ENCODE assay signal across 15 cellular contexts in genomic region chr14:79580414-79580813, GRCh38.
DNase-seq lines count a peak whose midpoint lies in the region; ATAC-seq and TF ChIP-seq lines count a peak whose summit lies in the region.
"Had no signal": no experiment of that assay in that cellular context is flagged by ENCODE, and none has a peak within 500 bp of the region (broad histone marks: within the 10 kb centered on the region; RNA-seq: fewer than 3 reads in every experiment).

No MANE protein-coding gene starts in this region.

- H2AFZ ChIP-seq in IMR-90 (replicated peaks; ENCODE audit: low read length, poor library complexity) (no peak overlapping the region), osteoblast (ENCODE audit: low read length) (no peak overlapping the region)

- no TSS peak for BruUV-seq in IMR-90 (replicated peaks; lab: Mats Ljungman, UMichigan)

- H2BK5ac ChIP-seq in IMR-90 (ENCODE audit: low read depth, low read length, poor library complexity, severe bottlenecking) = peak overlapping the region; percentile 15

- no peak overlapping the region for H3K9ac ChIP-seq in IMR-90 (ENCODE audit: low read depth, low read length)

- peaks cover 16% of the 10 kb centered on the region for H3K4me1 ChIP-seq in IMR-90 (ENCODE audit: control insufficient read depth, insufficient read depth, low read length)
- H3K4me1 ChIP-seq in osteoblast (ENCODE audit: insufficient read depth, low read length) = peaks cover 32% of the 10 kb centered on the region
- peaks cover 0 to 22% of the 10 kb centered on the region in 2 donors for H3K4me1 ChIP-seq in ascending aorta
- H3K4me1 ChIP-seq: BE2C had no signal

- CTCF ChIA-PET in IMR-90 (lab: Yijun Ruan, JAX) = no interaction called here

- H3K27me3 ChIP-seq in IMR-90 (ENCODE audit: control insufficient read depth, insufficient read depth, low read length) = no peaks in the 10 kb centered on the region
- H3K27me3 ChIP-seq in osteoblast (ENCODE audit: insufficient read depth, low read length) = no peaks in the 10 kb centered on the region
- H3K27me3 ChIP-seq in ascending aorta = no peaks in the 10 kb centered on the region
- H3K27me3 ChIP-seq: BE2C had no signal

- no peaks in the 10 kb centered on the region for H3K79me1 ChIP-seq in IMR-90 (ENCODE audit: low read depth in 1 of 2, low read length in 2 of 2)

- H2AK5ac ChIP-seq in IMR-90 (ENCODE audit: low read depth, low read length) = no peak overlapping the region

- no peak overlapping the region for H3K4ac ChIP-seq in IMR-90 (ENCODE audit: low read depth, low read length)

- H3K9me1 ChIP-seq in IMR-90 (ENCODE audit: insufficient read depth, low read length) = peaks cover 12% of the 10 kb centered on the region

- H4K91ac ChIP-seq in IMR-90 (ENCODE audit: insufficient read depth, low read depth, low read length) = no peak overlapping the region

- ATAC-seq in IMR-90 (ENCODE audit: low read depth) (no peak), omental fat pad (ENCODE audit: low FRiP score) (no peak)

- no peak overlapping the region for H3K4me3 ChIP-seq in IMR-90 (ENCODE audit: insufficient read depth, low read depth, low read length)
- no peak overlapping the region for H3K4me3 ChIP-seq in choroid plexus epithelial cell (ENCODE audit: low read depth, low read length)
- no peak overlapping the region for H3K4me3 ChIP-seq in osteoblast (ENCODE audit: insufficient read depth, low read length)
- H3K4me3 ChIP-seq in ascending aorta = no peak overlapping the region

- H2BK15ac ChIP-seq in IMR-90 (ENCODE audit: low read depth, low read length) = no peak overlapping the region

- H3K9me3 ChIP-seq in IMR-90 (ENCODE audit: control insufficient read depth, insufficient read depth, low read length) = no peaks in the 10 kb centered on the region
- H3K9me3 ChIP-seq in osteoblast (ENCODE audit: low read depth, low read length) = no peaks in the 10 kb centered on the region
- no peaks in the 10 kb centered on the region for H3K9me3 ChIP-seq in ascending aorta
- H3K9me3 ChIP-seq: BE2C had no signal

- H3K36me3 ChIP-seq in IMR-90 (ENCODE audit: control insufficient read depth, insufficient read depth, low read length) (no peaks in the 10 kb centered on the region), osteoblast (ENCODE audit: insufficient read depth, low read length) (no peaks in the 10 kb centered on the region), ascending aorta (no peaks in the 10 kb centered on the region)
- H3K36me3 ChIP-seq: BE2C had no signal

- no peak overlapping the region for H3K18ac ChIP-seq in IMR-90 (ENCODE audit: low read depth, low read length)

- H3K14ac ChIP-seq in IMR-90 (replicated peaks; ENCODE audit: low read depth, low read length) = no peak overlapping the region

- peak overlapping the region; percentile 40 for H3K27ac Mint-ChIP-seq in osteocyte (ENCODE audit: unreplicated experiment)
- H3K27ac Mint-ChIP-seq: CD4-positive, alpha-beta memory T cell; HFFc6 had no signal

- DNase-seq in IMR-90 (no peak), choroid plexus epithelial cell (ENCODE audit: low read depth) (peak; percentile 32), osteocyte (ENCODE audit: extremely low spot score, unreplicated experiment) (no peak), osteoblast (ENCODE audit: insufficient read length, low spot score, missing footprints) (no peak), ascending aorta (ENCODE audit: low spot score in 2 of 2) (no peak), NCI-H146 treated with DMSO at 0.1 percent for 48 hours (lab: John Stamatoyannopoulos, UW; ENCODE audit: unreplicated experiment) (no peak), omental fat pad (ENCODE audit: low spot score) (no peak)
- DNase-seq: BE2C; CD4-positive, alpha-beta memory T cell; DMS153; DMS79 treated with DMSO at 0.1 percent for 48 hours; GF-D8; HCEC 1CT; HFFc6 had no signal

- H3K56ac ChIP-seq in IMR-90 (ENCODE audit: extremely low read depth, insufficient read depth, low read length) = no peak overlapping the region

- H2BK120ac ChIP-seq in IMR-90 (ENCODE audit: low read depth, low read length) = 0 out of 2 replicates have a peak overlapping the region, but pooled peaks have one; percentile 47

- TF ChIP-seq CTCF in IMR-90 (conservative IDR thresholded peaks at IDR 0.05; ENCODE audit: low read depth, low read length) (no peak), choroid plexus epithelial cell (conservative IDR thresholded peaks at IDR 0.05; ENCODE audit: low read depth, low read length) (no peak), osteocyte (IDR thresholded peaks at IDR 0.05) (no peak), osteoblast (IDR thresholded peaks at IDR 0.05; ENCODE audit: extremely low read depth, low read depth, low read length) (no peak), ascending aorta (IDR thresholded peaks at IDR 0.05) (no peak), omental fat pad (IDR thresholded peaks at IDR 0.05) (no peak)

- intact Hi-C loops in IMR-90 (cut with micrococcal nuclease) (loop anchor here (5.0 to 10.0 kb wide), 4 partner anchors 477 to 1274 kb away; no protein-coding TSS in a partner anchor), ascending aorta (cut with DNase I) (no loop called here)

- no peaks in the 10 kb centered on the region for H3K79me2 ChIP-seq in osteoblast (ENCODE audit: insufficient read depth, low read length)

- H4K8ac ChIP-seq in IMR-90 (ENCODE audit: low read depth in 2 of 2, low read length in 2 of 2) = no peak overlapping the region

- no CpG with 5 or more reads among the region's 2 CpGs for WGBS in IMR-90 (ENCODE audit: extremely low coverage in 2 of 2, insufficient read length in 1 of 2), 2 experiments

- H4K20me1 ChIP-seq in IMR-90 (ENCODE audit: insufficient read depth, low read length) (no peaks in the 10 kb centered on the region), osteoblast (ENCODE audit: insufficient read depth, low read length) (no peaks in the 10 kb centered on the region)

- H3K9me3 Mint-ChIP-seq in osteocyte (ENCODE audit: unreplicated experiment) = no peaks in the 10 kb centered on the region

- no peak overlapping the region for H4K5ac ChIP-seq in IMR-90 (ENCODE audit: low read depth, low read length)

- TF ChIP-seq RAD21 in IMR-90 (IDR thresholded peaks at IDR 0.05; ENCODE audit: low read length) = no peak

- dilution Hi-C loops in IMR-90 (cut with HindIII; ENCODE audit: low sequenced_read_pairs, unreplicated experiment) = no loop called here

- no peak for TF ChIP-seq POLR2A in IMR-90 (IDR thresholded peaks at IDR 0.05; ENCODE audit: low read depth, low read length)

- no peak overlapping the region for H3K27ac ChIP-seq in IMR-90 (ENCODE audit: insufficient read depth, low read length)
- no peak overlapping the region for H3K27ac ChIP-seq in osteoblast (ENCODE audit: low read depth, low read length)
- H3K27ac ChIP-seq in ascending aorta = no peak overlapping the region
- H3K27ac ChIP-seq: C4-2B had no signal

- H3K23ac ChIP-seq in IMR-90 (ENCODE audit: low read depth, low read length) = no peak overlapping the region

- in situ Hi-C loops in IMR-90 (cut with MboI; ENCODE audit: low sequenced_read_pairs) = no loop called here

- H3K4me1 Mint-ChIP-seq in osteocyte (ENCODE audit: unreplicated experiment) = peaks cover 86% of the 10 kb centered on the region
- H3K4me1 Mint-ChIP-seq: CD4-positive, alpha-beta memory T cell had no signal

- POLR2A ChIA-PET in IMR-90 (lab: Charles Lee; ENCODE audit: unreplicated experiment) = no interaction called here

- no peak overlapping the region for H3K4me3 Mint-ChIP-seq in osteocyte (ENCODE audit: unreplicated experiment)
- H3K4me3 Mint-ChIP-seq: CD4-positive, alpha-beta memory T cell; HFFc6 had no signal

- no peak overlapping the region for H2AK9ac ChIP-seq in IMR-90 (replicated peaks; ENCODE audit: low read depth, low read length, poor library complexity)

- H3K27me3 Mint-ChIP-seq in osteocyte (ENCODE audit: unreplicated experiment) = no peaks in the 10 kb centered on the region

- H3K36me3 Mint-ChIP-seq in osteocyte (ENCODE audit: unreplicated experiment) = peaks cover 1% of the 10 kb centered on the region
- H3K36me3 Mint-ChIP-seq: CD4-positive, alpha-beta memory T cell had no signal

- H3K4me2 ChIP-seq in IMR-90 (ENCODE audit: low read depth, low read length) (no peak overlapping the region), osteoblast (ENCODE audit: insufficient read depth, low read length) (no peak overlapping the region)

- no peak overlapping the region for H2BK20ac ChIP-seq in IMR-90 (ENCODE audit: low read depth, low read length)

TF ChIP-seq in IMR-90, 13 proteins besides CTCF, POLR2A, EP300 and RAD21:
- TF ChIP-seq FOS (IDR thresholded peaks at IDR 0.05; ENCODE audit: low read depth, low read length) (no peak), RCOR1 (IDR thresholded peaks at IDR 0.05; ENCODE audit: insufficient replicate concordance, low read length) (no peak), RFX5 (IDR thresholded peaks at IDR 0.05; ENCODE audit: low read depth, low read length) (no peak), SMC3 (IDR thresholded peaks at IDR 0.05; ENCODE audit: low read depth, low read length) (no peak), BHLHE40 (IDR thresholded peaks at IDR 0.05; ENCODE audit: low read depth, low read length) (no peak), CHD1 (IDR thresholded peaks at IDR 0.05; ENCODE audit: low read depth, low read length) (no peak), MAFK (IDR thresholded peaks at IDR 0.05; ENCODE audit: low read depth, low read length) (no peak), NFE2L2 (IDR thresholded peaks at IDR 0.05; ENCODE audit: low read depth, low read length) (no peak), USF2 (IDR thresholded peaks at IDR 0.05; ENCODE audit: low read depth, low read length) (no peak), ELK1 (IDR thresholded peaks at IDR 0.05; ENCODE audit: borderline replicate concordance, low read depth, low read length) (no peak)
